ENCODE assay signal across 8 cellular contexts in the genomic region with DNA sequence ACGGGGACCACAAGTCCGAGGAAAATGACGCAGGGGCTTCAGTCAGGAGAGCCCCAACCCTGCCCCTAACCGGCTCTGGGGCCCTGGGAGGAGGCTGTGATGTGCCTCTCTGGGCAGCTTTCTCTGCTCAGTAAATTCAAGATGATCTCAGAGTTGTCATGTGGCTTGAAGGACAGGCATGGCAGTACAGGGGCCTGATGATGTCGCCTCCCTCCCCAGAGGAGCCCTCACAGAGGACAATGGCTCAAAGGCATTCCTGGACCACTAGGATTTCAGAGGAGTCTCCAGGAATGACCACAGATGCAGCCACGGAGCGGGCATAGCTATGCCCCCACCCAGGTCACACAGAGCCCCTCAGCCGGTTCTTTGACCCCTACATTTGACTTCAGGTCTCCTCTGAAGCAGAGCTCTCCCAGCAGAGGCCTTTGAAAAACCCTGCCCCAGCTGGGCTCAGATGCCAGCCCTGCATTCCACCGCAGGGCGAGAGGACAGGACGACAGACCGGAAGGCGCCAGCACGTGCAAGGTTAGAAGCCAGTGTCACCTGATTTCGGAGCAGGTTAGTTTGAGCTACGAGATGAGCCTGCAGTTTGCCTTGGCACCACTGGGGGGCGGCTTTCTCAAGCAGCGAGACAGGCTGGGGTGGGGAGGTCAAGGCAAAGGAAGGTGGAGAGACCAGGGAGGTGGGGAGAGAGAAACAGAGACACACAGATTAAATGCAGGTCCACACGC. TPM values are rescaled to one million over a fixed set of nuclear protein-coding genes. Genes with fewer than 3 reads are reported as not detected.
DNase-seq lines count a peak whose midpoint lies in the region; ATAC-seq lines count a peak whose summit lies in the region.

No MANE protein-coding gene starts in this region.

- H3K9me3 ChIP-seq in skeletal muscle satellite cell (replicated peaks; ENCODE audit: low read length) = no peaks in the 10 kb centered on the region

- H3K9me3 Mint-ChIP-seq in T-cell = no peaks in the 10 kb centered on the region

- peaks cover 74% of the 10 kb centered on the region for H3K36me3 ChIP-seq in skeletal muscle satellite cell (ENCODE audit: insufficient read depth, low read length)

- CTCF ChIA-PET in T-cell (lab: Charles Lee) = interaction anchor here (0.5 to 2.4 kb wide), 18 partner anchors 9 to 412 kb away, joined by 3 to 17 read pairs (median 5); a partner anchor contains a TSS

- no peaks in the 10 kb centered on the region for H3K27me3 ChIP-seq in skeletal muscle satellite cell (ENCODE audit: control insufficient read depth, insufficient read depth, low read length)

- ATAC-seq in HG03460 (IDR thresholded peaks at IDR 0.05; ENCODE audit: unreplicated experiment) (peak; percentile 33), T-cell (replicated peaks in 1 of 4) (peak; percentile 57 to 77 (median 61))

- peak overlapping the region; percentile 36 for H3K9ac ChIP-seq in skeletal muscle satellite cell (ENCODE audit: low read depth, low read length)

- peaks cover 26 to 42% (median 38%) of the 10 kb centered on the region in 3 donors for H3K4me1 Mint-ChIP-seq in T-cell

- H3K27me3 Mint-ChIP-seq in T-cell = no peaks in the 10 kb centered on the region

- H3K4me3 ChIP-seq in skeletal muscle satellite cell (ENCODE audit: low read length) = no peak overlapping the region

- no peak overlapping the region for H3K4me2 ChIP-seq in skeletal muscle satellite cell (ENCODE audit: low read length)

- H3K4me1 ChIP-seq in skeletal muscle satellite cell (ENCODE audit: control insufficient read depth, insufficient read depth, low read length) = peaks cover 48% of the 10 kb centered on the region

- peak overlapping the region in 1 of 2 donors; percentile 75 for H3K27ac Mint-ChIP-seq in T-cell

- no peak overlapping the region for H3K4me3 Mint-ChIP-seq in T-cell

- peak; percentile 76 for DNase-seq in DMS 273 (lab: John Stamatoyannopoulos, UW; ENCODE audit: unreplicated experiment)
- DNase-seq in DMS 273 treated with DMSO at 0.1 percent for 48 hours (lab: John Stamatoyannopoulos, UW) = no peak
- peak; percentile 28 to 75 (median 62) for DNase-seq in T-cell
- peak; percentile 7 for DNase-seq in amniotic stem cell (lab: John Stamatoyannopoulos, UW)
- DNase-seq in hepatic stellate cell (ENCODE audit: low spot score) = peak; percentile 75
- DNase-seq in occipital lobe (lab: John Stamatoyannopoulos, UW) = no peak

- POLR2A ChIA-PET in T-cell (lab: Charles Lee) = interaction anchor here (0.6 to 0.9 kb wide), 2 partner anchors 14 to 201 kb away, joined by 3 to 5 read pairs; no protein-coding TSS in a partner anchor

- peaks cover 26% of the 10 kb centered on the region for H3K36me3 Mint-ChIP-seq in T-cell

RNA-seq across cellular contexts. Expression of a gene that starts 39.2 kb away (rescaled TPM):
- total RNA-seq in T-cell = 100 to 1,000 TPM; 144 to 172 (median 151) TPM
- total RNA-seq in skeletal muscle satellite cell (2012; rRNA removed) = 103 and 112 TPM in 2 replicates
- 45.2 TPM for total RNA-seq in occipital lobe

Comparison
In these comparisons a context has a peak if more than half of its experiments do, and no peak if none do; other contexts are left out.
1. DNase-seq: peak in DMS 273 (single experiment), T-cell (34 of 34), amniotic stem cell (single experiment) and hepatic stellate cell (single experiment); none in DMS 273 treated with DMSO at 0.1 percent for 48 hours (single experiment) and occipital lobe (single experiment).